Comparison of ENCODE assay signal across 8 cellular contexts in genomic region chr20:62795023-62795761, GRCh38. TPM values are rescaled to one million over a fixed set of nuclear protein-coding genes. Genes with fewer than 3 reads are reported as not detected.
DNase-seq lines count a peak whose midpoint lies in the region; ATAC-seq and TF ChIP-seq lines count a peak whose summit lies in the region.

No MANE protein-coding gene starts in this region.

- DNase-seq in NCI-H2171 (lab: John Stamatoyannopoulos, UW): peak; percentile 88
- DNase-seq in activated CD4-positive, alpha-beta T cell treated with anti-CD3 and anti-CD28 coated beads for 1 hour: peak; percentile 56
- DNase-seq in cerebellum (ENCODE audit: low spot score): peak; percentile 67
- DNase-seq in lower leg skin (ENCODE audit: low spot score in 2 of 2): peak in 1 of 2 donors; percentile 94
- DNase-seq in stimulated activated CD8-positive, alpha-beta memory T cell treated with anti-CD3 and anti-CD28 coated beads, Interleukin-12 subunit alpha, Interleukin-12 subunit beta, amount 100 ng/mL, for 4 hours (ENCODE audit: low read depth): peak; percentile 55
- DNase-seq in epidermal melanocyte (ENCODE audit: insufficient read length, low spot score): no peak

- intact Hi-C loops in lower leg skin (cut with DNase I; ENCODE audit: low total_unique reads): no loop called here

- peak overlapping the region; percentile 35 for H3K4me3 ChIP-seq in lower leg skin (ENCODE audit: low read depth, poor library complexity, severe bottlenecking)

- 1% methylated on average over 58 to 59 of the region's 68 CpGs for WGBS in lower leg skin, 2 donors

- no peak for ATAC-seq in GM18861 (IDR thresholded peaks at IDR 0.05; ENCODE audit: unreplicated experiment)

- peak; percentile 33 for TF ChIP-seq POLR2A in GM18526 (IDR thresholded peaks at IDR 0.05; ENCODE audit: extremely low read depth, insufficient read length)
- TF ChIP-seq POLR2A in lower leg skin (IDR thresholded peaks at IDR 0.05): no peak

- no peak for TF ChIP-seq CTCF in lower leg skin (IDR thresholded peaks at IDR 0.05)

RNA-seq across cellular contexts. Expression of gene MRGBP, which starts 1.1 kb away (rescaled TPM):
- total RNA-seq in cerebellum: 11.5 TPM
- 10 to 100 TPM in 3 of 4 donors, 1 to 10 TPM in 1; 9.8 to 13.9 (median 10.2) TPM for total RNA-seq in lower leg skin

RNA-seq across cellular contexts. Expression of gene OGFR, which starts 9.4 kb away (rescaled TPM):
- total RNA-seq in cerebellum (12.0 TPM), lower leg skin (10 to 100 TPM; 50.3 to 76.9 (median 58.5) TPM)

RNA-seq across cellular contexts. Expression of gene COL9A3, which starts 21.7 kb away (rescaled TPM):
- total RNA-seq in cerebellum (3.8 TPM), lower leg skin (10 to 100 TPM in 2 of 4 donors, 1 to 10 TPM in 2; 5.6 to 14.1 (median 10.8) TPM)
